ENCODE assay signal across 8 cellular contexts in the genomic region with DNA sequence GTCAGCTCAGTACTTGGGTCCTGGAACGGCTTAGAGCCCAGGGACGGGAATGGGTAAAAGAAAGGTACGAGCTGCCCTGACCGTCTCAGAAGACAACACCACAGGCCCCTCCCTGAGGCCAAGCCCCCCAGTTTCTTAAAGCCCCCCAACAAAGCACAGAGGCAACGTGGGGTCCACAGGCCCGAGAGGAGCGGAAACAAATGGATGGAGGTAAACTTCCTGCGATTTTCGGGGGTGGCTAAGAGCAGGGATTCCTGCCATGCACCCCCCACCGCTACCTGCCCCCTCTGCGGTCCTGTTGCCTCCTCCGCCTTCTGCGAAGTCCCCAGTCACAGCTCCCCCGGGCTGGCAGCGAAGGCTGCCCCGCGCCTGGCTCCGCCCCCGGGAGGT. TPM values are rescaled to one million over a fixed set of nuclear protein-coding genes. Genes with fewer than 3 reads are reported as not detected.
DNase-seq lines count a peak whose midpoint lies in the region; ATAC-seq and TF ChIP-seq lines count a peak whose summit lies in the region.

No MANE protein-coding gene starts in this region.

- 12% methylated on average over 13 of the region's 19 CpGs for WGBS in HUES64
- WGBS in body of pancreas, 2 donors: 0 to 3% methylated on average over 5 to 10 of the region's 19 CpGs

- ATAC-seq in body of pancreas: no peak
- ATAC-seq in stimulated activated naive CD8-positive, alpha-beta T cell treated with anti-CD3 and anti-CD28 coated beads, Interleukin-15, Interleukin-2, amounts not matched to agents 100 U/mL and 50 U/mL, for 24 hours: no peak
- no peak for ATAC-seq in GM21360 (IDR thresholded peaks at IDR 0.05; ENCODE audit: unreplicated experiment)

- H3K4me1 ChIP-seq in HUES64 (ENCODE audit: insufficient read depth, low read length) (peaks cover 6% of the 10 kb centered on the region; the same call in 1 of the 2 replicates), body of pancreas (peaks cover 56% of the 10 kb centered on the region)

- H3K4me3 ChIP-seq in AG04450 (ENCODE audit: low read depth, low read length) (peak overlapping the region; percentile 73), HUES64 (ENCODE audit: low read length) (peak overlapping the region; percentile 69), body of pancreas (peak overlapping the region; percentile 37 to 44)

- intact Hi-C loops in body of pancreas (cut with DNase I): no loop called here

- POLR2A ChIA-PET in AG04450 (lab: Yijun Ruan, JAX): interaction anchor here (0.6 to 3.3 kb wide), 3 partner anchors 13 to 176 kb away, joined by 3 to 30 read pairs (median 3); no protein-coding TSS in a partner anchor

- H3K9me3 ChIP-seq in AG04450 (ENCODE audit: control insufficient read depth, insufficient read depth, low read length): no peaks in the 10 kb centered on the region; the same call in 1 of the 2 replicates
- no peaks in the 10 kb centered on the region for H3K9me3 ChIP-seq in HUES64 (ENCODE audit: insufficient read depth, low read depth, low read length)
- no peaks in the 10 kb centered on the region for H3K9me3 ChIP-seq in body of pancreas

- DNase-seq in AG04450 (ENCODE audit: low read depth, low spot score): no peak
- DNase-seq in body of pancreas: peak in 2 of 4 donors; percentile 68 to 69
- DNase-seq in islet precursor cell: peak; percentile 77
- peak; percentile 42 for DNase-seq in stimulated activated naive CD8-positive, alpha-beta T cell treated with anti-CD3 and anti-CD28 coated beads, Interleukin-15, Interleukin-2, amounts not matched to agents 100 U/mL and 50 U/mL, for 24 hours
- no peak for DNase-seq in cerebellar cortex (ENCODE audit: low spot score)
- no peak for DNase-seq in UCSD-AML1 (lab: John Stamatoyannopoulos, UW; ENCODE audit: unreplicated experiment)

- H3K27me3 ChIP-seq in AG04450 (ENCODE audit: control insufficient read depth, insufficient read depth, low read length) (no peaks in the 10 kb centered on the region), HUES64 (ENCODE audit: insufficient read depth, low read length) (no peaks in the 10 kb centered on the region), body of pancreas (no peaks in the 10 kb centered on the region)

- peak in 1 of 3 donors; percentile 13 for TF ChIP-seq POLR2A in body of pancreas (IDR thresholded peaks at IDR 0.05)

- H3K36me3 ChIP-seq in HUES64 (ENCODE audit: insufficient read depth, low read length) (no peaks in the 10 kb centered on the region), body of pancreas (replicated peaks in 1 of 2; ENCODE audit: insufficient read depth in 1 of 2, low read depth in 2 of 2) (no peaks in the 10 kb centered on the region)

- H3K9ac ChIP-seq in HUES64 (ENCODE audit: low read depth, low read length): peak overlapping the region; percentile 23; the same call in 1 of the 2 replicates

- TF ChIP-seq CTCF in AG04450 (IDR thresholded peaks at IDR 0.05; ENCODE audit: low read depth, low read length) (no peak), body of pancreas (IDR thresholded peaks at IDR 0.05) (no peak)

- CTCF ChIA-PET in AG04450 (lab: Charles Lee): no interaction called here

- no peak overlapping the region for H3K27ac ChIP-seq in AG04450 (ENCODE audit: low read depth, low read length)
- H3K27ac ChIP-seq in HUES64 (ENCODE audit: low read depth, low read length): no peak overlapping the region
- H3K27ac ChIP-seq in body of pancreas: peak overlapping the region in 3 of 4 donors; percentile 22 to 81 (median 70)

RNA-seq across cellular contexts. Expression of a gene that starts 48.2 kb away (rescaled TPM):
- 26.5 and 34.8 TPM in 2 replicates for polyA plus RNA-seq in AG04450 (2011; rRNA removed)
- polyA minus RNA-seq in AG04450 (2011; rRNA and poly(A)+ RNA removed): 144 and 184 TPM in 2 replicates
- polyA plus RNA-seq in HUES64 (2013, experiment 1 of 2): 63.7 TPM
- 74.7 TPM for polyA plus RNA-seq in HUES64 (2013, experiment 2 of 2)
- 100 to 1,000 TPM; 133 to 139 TPM for total RNA-seq in body of pancreas

Comparison
In these comparisons a context has a peak if more than half of its experiments do, and no peak if none do; other contexts are left out.
1. DNase-seq: peak in islet precursor cell (single experiment) and stimulated activated naive CD8-positive, alpha-beta T cell treated with anti-CD3 and anti-CD28 coated beads, Interleukin-15, Interleukin-2, amounts not matched to agents 100 U/mL and 50 U/mL, for 24 hours (single experiment); none in AG04450 (single experiment), cerebellar cortex (single experiment) and UCSD-AML1 (single experiment).
2. H3K27ac ChIP-seq: peak in body of pancreas (3 of 4); none in AG04450 (single experiment) and HUES64 (single experiment).
3. Peak in every context shown above with its lines, with median percentiles within 50 percentile points of each other: H3K4me3 ChIP-seq.